In the genomic region with DNA sequence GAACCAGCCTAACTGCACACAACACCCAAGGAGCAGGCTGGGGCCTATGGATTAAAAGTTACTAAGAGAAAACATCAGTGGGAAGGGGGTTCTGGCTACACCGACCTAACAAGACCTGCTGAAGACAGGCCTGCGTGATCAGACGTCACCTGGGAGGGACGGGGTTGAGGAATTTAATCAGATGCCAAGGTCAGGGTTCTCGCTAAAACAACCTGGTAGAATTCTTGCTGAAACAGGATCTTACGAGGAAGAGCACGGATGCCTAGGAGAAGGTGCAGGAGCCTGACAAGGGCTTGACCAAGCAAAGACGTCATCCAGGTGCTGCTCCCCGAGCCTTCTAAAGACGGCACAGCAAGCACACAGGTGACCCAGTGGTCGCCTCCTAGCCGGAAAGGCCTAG, we compare ENCODE assay signal across 24 cellular contexts. TPM values are rescaled to one million over a fixed set of nuclear protein-coding genes. Genes with fewer than 3 reads are reported as not detected.
"Had no signal": no experiment of that assay in that cellular context is flagged by ENCODE, and none has a peak within 500 bp of the region (broad histone marks: within the 10 kb centered on the region; RNA-seq: fewer than 3 reads in every experiment).

No MANE protein-coding gene starts in this region.

- H3K27me3 ChIP-seq: MG63, SJSA1 had no signal

- H3K4me3 ChIP-seq: MG63, SJSA1, SK-N-MC had no signal

- ATAC-seq: HepG2 had no signal

- H3K4me1 ChIP-seq: SJSA1 had no signal

- H3K9me3 ChIP-seq: MG63, SJSA1 had no signal

- DNase-seq: IMR-90, Karpas-422, KG1, MG63, NCI-H1092, NCI-H1105 treated with DMSO at 0.1 percent for 48 hours, NCI-H1417 treated with DMSO at 0.1 percent for 48 hours, NCI-H146, NCI-H1694 treated with DMSO at 0.1 percent for 48 hours, NCI-H1930, NCI-H2081, NCI-H2107, NCI-H226, NCI-H446, NCI-H510A, NCI-H524 treated with DMSO at 0.1 percent for 48 hours, NCI-H69, NCI-H774, RPMI8226, SHP77 had no signal

- H3K27ac ChIP-seq: SJSA1, SK-N-MC had no signal

RNA-seq across cellular contexts. Expression of a gene that starts 1.6 kb away (rescaled TPM):
- total RNA-seq: HepG2, HT1080, IMR-90, SJSA1 had no signal
